2 cellular contexts compared by ENCODE assay signal in genomic region chr4:61254406-61254805, GRCh38.
A peak's percentile ranks its signal among the peaks of the same experiment; 100 is the strongest.
TF ChIP-seq lines count a peak whose summit lies in the region.

No MANE protein-coding gene starts in this region.

TF ChIP-seq in HEK293, 187 proteins besides CTCF, POLR2A, EP300 and RAD21:
- TF ChIP-seq MZF1 (tag by site-specific recombination; IDR thresholded peaks at IDR 0.05; ENCODE audit: borderline replicate concordance) (peak; percentile 70; the same call in 1 of the 2 replicates), BCL11B (tag by site-specific recombination; IDR thresholded peaks at IDR 0.05; ENCODE audit: low read depth) (no peak)

TF ChIP-seq in GM12878, 131 proteins besides CTCF, POLR2A, EP300 and RAD21:
- TF ChIP-seq NFIC (IDR thresholded peaks at IDR 0.05; ENCODE audit: low read depth, low read length) (no peak), RUNX3 (IDR thresholded peaks at IDR 0.05; ENCODE audit: low read length) (no peak), MAX (IDR thresholded peaks at IDR 0.05; ENCODE audit: low read depth, low read length) (no peak), ZNF274 (IDR thresholded peaks at IDR 0.05; ENCODE audit: insufficient read depth, insufficient read length) (no peak), RELB (IDR thresholded peaks at IDR 0.05; ENCODE audit: low read depth) (no peak), ZBTB33 (IDR thresholded peaks at IDR 0.05) (no peak), IKZF2 (IDR thresholded peaks at IDR 0.05) (no peak), POLR2AphosphoS2 (IDR thresholded peaks at IDR 0.05; ENCODE audit: low read depth, low read length) (no peak), SUPT20H (IDR thresholded peaks at IDR 0.05; ENCODE audit: borderline replicate concordance, control insufficient read depth, low read depth, low read length) (no peak), HDAC2 (IDR thresholded peaks at IDR 0.05) (no peak), MEF2B (IDR thresholded peaks at IDR 0.05; ENCODE audit: partially characterized antibody, poor library complexity, severe bottlenecking) (no peak), ZNF622 (IDR thresholded peaks at IDR 0.05) (no peak), KDM1A (IDR thresholded peaks at IDR 0.05; ENCODE audit: borderline replicate concordance) (no peak), STAT1 (conservative IDR thresholded peaks at IDR 0.05) (no peak), E2F8 (IDR thresholded peaks at IDR 0.05; ENCODE audit: low read depth, partially characterized antibody) (no peak)
